In genomic region chr1:235455806-235456205, GRCh38 we compare ENCODE assay signal across 16 cellular contexts. TPM values are rescaled to one million over a fixed set of nuclear protein-coding genes. Genes with fewer than 3 reads are reported as not detected.
A peak's percentile ranks its signal among the peaks of the same experiment; 100 is the strongest.
DNase-seq lines count a peak whose midpoint lies in the region; ATAC-seq, FAIRE-seq and TF ChIP-seq lines count a peak whose summit lies in the region.
"Had no signal": no experiment of that assay in that cellular context is flagged by ENCODE, and none has a peak within 500 bp of the region (broad histone marks: within the 10 kb centered on the region; RNA-seq: fewer than 3 reads in every experiment).

No MANE protein-coding gene starts in this region.

- FAIRE-seq in D721Med (lab: Jason Lieb, UNC) = peak; percentile 90
- FAIRE-seq in GM12891 (lab: Jason Lieb, UNC) = peak; percentile 33

- peaks cover 15% of the 10 kb centered on the region for H3K36me3 ChIP-seq in endodermal cell (ENCODE audit: control insufficient read depth, insufficient read depth, low read length)

- H3K9ac ChIP-seq in endodermal cell (ENCODE audit: extremely low read depth, low read length, poor library complexity, severe bottlenecking) = no peak overlapping the region

- TF ChIP-seq POLR2A in GM12891 (IDR thresholded peaks at IDR 0.05; ENCODE audit: low read depth, low read length) = no peak

- H3K27me3 ChIP-seq in endodermal cell (ENCODE audit: control insufficient read depth, insufficient read depth, low read length, poor library complexity, severe bottlenecking) = no peaks in the 10 kb centered on the region

- H3K27ac ChIP-seq in endodermal cell (ENCODE audit: low read depth, low read length) = peak overlapping the region; percentile 76

- peaks cover 3% of the 10 kb centered on the region for H3K4me1 Mint-ChIP-seq in endodermal cell
- H3K4me1 Mint-ChIP-seq: B cell had no signal

- DNase-seq in D721Med (ENCODE audit: insufficient read length, low spot score) (no peak), GM12891 (ENCODE audit: insufficient read length, low spot score) (no peak), NCI-H2227 (lab: John Stamatoyannopoulos, UW; ENCODE audit: unreplicated experiment) (peak; percentile 49), endodermal cell (no peak)
- DNase-seq: CD4-positive, alpha-beta T cell; DMS153; EL; H7; Kasumi-1; NCI-H510A treated with DMSO at 0.1 percent for 48 hours; SIG-M5; T-helper 2 cell had no signal

- no peak for TF ChIP-seq CTCF in D721Med (IDR thresholded peaks at IDR 0.05; ENCODE audit: insufficient read depth, missing control alignments)
- TF ChIP-seq CTCF in endodermal cell (conservative IDR thresholded peaks at IDR 0.05) = no peak

- H3K4me3 Mint-ChIP-seq in endodermal cell = no peak overlapping the region
- H3K4me3 Mint-ChIP-seq: B cell; CD4-positive, alpha-beta T cell had no signal

- H3K27ac Mint-ChIP-seq in endodermal cell = no peak overlapping the region
- H3K27ac Mint-ChIP-seq: B cell; CD4-positive, alpha-beta T cell had no signal

- no peaks in the 10 kb centered on the region for H3K27me3 Mint-ChIP-seq in endodermal cell (ENCODE audit: insufficient read depth)
- H3K27me3 Mint-ChIP-seq: B cell; CD4-positive, alpha-beta T cell had no signal

- H3K9me3 Mint-ChIP-seq in endodermal cell = no peaks in the 10 kb centered on the region
- H3K9me3 Mint-ChIP-seq: CD4-positive, alpha-beta T cell had no signal

- H3K36me3 Mint-ChIP-seq in endodermal cell (ENCODE audit: low read depth) = peaks cover 37% of the 10 kb centered on the region

- no peak for ATAC-seq in GM19397 (IDR thresholded peaks at IDR 0.05; ENCODE audit: unreplicated experiment)
- ATAC-seq in HG03025 (IDR thresholded peaks at IDR 0.05; ENCODE audit: low FRiP score, unreplicated experiment) = no peak
- ATAC-seq in GM21526 (IDR thresholded peaks at IDR 0.05; ENCODE audit: low FRiP score, unreplicated experiment) = no peak

- 94 to 96% methylated on average over 3 to 4 of the region's 4 CpGs for WGBS in endodermal cell (ENCODE audit: insufficient coverage in 1 of 2, insufficient read length in 1 of 2), 2 experiments

- no peaks in the 10 kb centered on the region for H3K4me1 ChIP-seq in endodermal cell (ENCODE audit: control insufficient read depth, insufficient read depth, low read length)

- no peak overlapping the region for H3K4me3 ChIP-seq in endodermal cell (ENCODE audit: low read length)

- no peaks in the 10 kb centered on the region for H3K9me3 ChIP-seq in endodermal cell (ENCODE audit: control insufficient read depth, low read length)

TF ChIP-seq in GM12891, 5 proteins besides CTCF, POLR2A, EP300 and RAD21:
- TF ChIP-seq TAF1 (IDR thresholded peaks at IDR 0.05; ENCODE audit: low read depth, low read length) (no peak), PAX5 (IDR thresholded peaks at IDR 0.05; ENCODE audit: insufficient read depth, low read length, severe bottlenecking) (no peak), POU2F2 (IDR thresholded peaks at IDR 0.05; ENCODE audit: low read depth, low read length) (no peak), SPI1 (IDR thresholded peaks at IDR 0.05; ENCODE audit: low read depth, low read length) (no peak), POLR2AphosphoS5 (IDR thresholded peaks at IDR 0.05; ENCODE audit: low read depth, low read length) (no peak)

RNA-seq across cellular contexts. Expression of gene B3GALNT2, which starts 48.4 kb away (rescaled TPM):
- polyA plus RNA-seq in GM12891 (2012; ENCODE audit: low read depth, missing spikeins) = 5.0 TPM
- total RNA-seq in endodermal cell = 10 to 100 TPM; 33.0 to 34.3 TPM
- polyA plus RNA-seq in endodermal cell (2013, experiment 1 of 2) = 21.2 TPM
- 22.3 TPM for polyA plus RNA-seq in endodermal cell (2013, experiment 2 of 2)
